ENCODE assay signal across 20 cellular contexts in genomic region chr4:175411251-175411650, GRCh38.
A peak's percentile ranks its signal among the peaks of the same experiment; 100 is the strongest.
DNase-seq lines count a peak whose midpoint lies in the region; ATAC-seq, FAIRE-seq and TF ChIP-seq lines count a peak whose summit lies in the region.
"Had no signal": no experiment of that assay in that cellular context is flagged by ENCODE, and none has a peak within 500 bp of the region (broad histone marks: within the 10 kb centered on the region; RNA-seq: fewer than 3 reads in every experiment).

No MANE protein-coding gene starts in this region.

- no peaks in the 10 kb centered on the region for H3K9me3 ChIP-seq in RWPE2 (ENCODE audit: severe bottlenecking)
- H3K9me3 ChIP-seq: BE2C had no signal

- FAIRE-seq in urothelium cell line (lab: Jason Lieb, UNC): no peak
- FAIRE-seq: D721Med, GM19239, HTR-8/SVneo had no signal

- TF ChIP-seq CTCF in AG10803 (conservative IDR thresholded peaks at IDR 0.05; ENCODE audit: low read length) (no peak), RWPE2 (IDR thresholded peaks at IDR 0.05; ENCODE audit: poor library complexity, severe bottlenecking) (no peak), fibroblast of the aortic adventitia (IDR thresholded peaks at IDR 0.05; ENCODE audit: insufficient read depth, low read length) (no peak), glutamatergic neuron (IDR thresholded peaks at IDR 0.05; ENCODE audit: partially characterized antibody, unreplicated experiment) (no peak)

- no peaks in the 10 kb centered on the region for H3K4me1 Mint-ChIP-seq in activated T-cell treated with anti-CD3 and anti-CD28 coated beads, Interleukin-2, amount 50 U/mL, for 4 hours (ENCODE audit: low read depth)
- no peaks in the 10 kb centered on the region for H3K4me1 Mint-ChIP-seq in glutamatergic neuron (ENCODE audit: low read depth, unreplicated experiment)
- H3K4me1 Mint-ChIP-seq: CD4-positive, alpha-beta memory T cell had no signal

- no peak overlapping the region for H3K4me3 ChIP-seq in AG10803 (ENCODE audit: low read length)
- H3K4me3 ChIP-seq in RWPE2 (ENCODE audit: severe bottlenecking): no peak overlapping the region
- H3K4me3 ChIP-seq in fibroblast of the aortic adventitia (ENCODE audit: low read depth, low read length): no peak overlapping the region

- H3K36me3 Mint-ChIP-seq in activated T-cell treated with anti-CD3 and anti-CD28 coated beads, Interleukin-2, amount 50 U/mL, for 4 hours (ENCODE audit: insufficient read depth): no peaks in the 10 kb centered on the region
- H3K36me3 Mint-ChIP-seq in glutamatergic neuron (ENCODE audit: unreplicated experiment): peaks cover 18% of the 10 kb centered on the region
- H3K36me3 Mint-ChIP-seq: CD4-positive, alpha-beta memory T cell had no signal

- no peaks in the 10 kb centered on the region for H3K27me3 Mint-ChIP-seq in activated T-cell treated with anti-CD3 and anti-CD28 coated beads, Interleukin-2, amount 50 U/mL, for 4 hours (ENCODE audit: low read depth)
- peaks cover 1% of the 10 kb centered on the region for H3K27me3 Mint-ChIP-seq in glutamatergic neuron (ENCODE audit: unreplicated experiment)

- peaks cover 8% of the 10 kb centered on the region for H3K4me1 ChIP-seq in RWPE2 (ENCODE audit: insufficient read depth, poor library complexity, severe bottlenecking)
- H3K4me1 ChIP-seq: BE2C had no signal

- no peak overlapping the region for H3K4me3 Mint-ChIP-seq in activated T-cell treated with anti-CD3 and anti-CD28 coated beads, Interleukin-2, amount 50 U/mL, for 4 hours
- no peak overlapping the region for H3K4me3 Mint-ChIP-seq in glutamatergic neuron (ENCODE audit: unreplicated experiment)
- H3K4me3 Mint-ChIP-seq: CD4-positive, alpha-beta memory T cell had no signal

- H3K9me3 Mint-ChIP-seq in activated T-cell treated with anti-CD3 and anti-CD28 coated beads, Interleukin-2, amount 50 U/mL, for 4 hours: peaks cover 8% of the 10 kb centered on the region
- peaks cover 6% of the 10 kb centered on the region for H3K9me3 Mint-ChIP-seq in glutamatergic neuron (ENCODE audit: unreplicated experiment)

- H3K27me3 ChIP-seq in RWPE2 (ENCODE audit: insufficient read depth, poor library complexity, severe bottlenecking): no peaks in the 10 kb centered on the region
- H3K27me3 ChIP-seq: BE2C had no signal

- DNase-seq in AG10803 (ENCODE audit: low read depth): peak; percentile 67
- no peak for DNase-seq in RWPE2 (ENCODE audit: low spot score)
- DNase-seq in epithelial cell of prostate (ENCODE audit: low read depth, low spot score): no peak
- DNase-seq in fibroblast of the aortic adventitia (ENCODE audit: low read depth): peak; percentile 76
- no peak for DNase-seq in NOMO-1 treated with DMSO at 0.1 percent for 48 hours (lab: John Stamatoyannopoulos, UW; ENCODE audit: unreplicated experiment)
- no peak for DNase-seq in activated T-cell treated with anti-CD3 and anti-CD28 coated beads, Interleukin-2, amount 50 U/mL, for 4 hours
- DNase-seq in glutamatergic neuron: no peak
- no peak for DNase-seq in urothelium cell line (ENCODE audit: low spot score)
- DNase-seq: BE2C; CD4-positive, alpha-beta memory T cell; COR-L47; DMS153; DND-41; GDM1; HCEC 1CT; HFFc6 had no signal

- no peaks in the 10 kb centered on the region for H3K36me3 ChIP-seq in RWPE2 (ENCODE audit: low read depth)
- H3K36me3 ChIP-seq: BE2C had no signal

- H3K27ac ChIP-seq in RWPE2 (ENCODE audit: poor library complexity, severe bottlenecking): peak overlapping the region; percentile 73
- H3K27ac ChIP-seq in epithelial cell of prostate: peak overlapping the region; percentile 62
- H3K27ac ChIP-seq: C4-2B had no signal

- no peak for ATAC-seq in RWPE2 (ENCODE audit: low read depth)
- no peak for ATAC-seq in activated T-cell treated with anti-CD3 and anti-CD28 coated beads, Interleukin-2, amount 50 U/mL, for 4 hours

- H3K27ac Mint-ChIP-seq in glutamatergic neuron (ENCODE audit: unreplicated experiment): no peak overlapping the region
- H3K27ac Mint-ChIP-seq: CD4-positive, alpha-beta memory T cell had no signal

Comparison
In these comparisons a context has a peak if more than half of its experiments do, and no peak if none do; other contexts are left out.
1. DNase-seq: peak in AG10803 (single experiment) and fibroblast of the aortic adventitia (single experiment); none in RWPE2 (single experiment), epithelial cell of prostate (single experiment), NOMO-1 treated with DMSO at 0.1 percent for 48 hours (single experiment), activated T-cell treated with anti-CD3 and anti-CD28 coated beads, Interleukin-2, amount 50 U/mL, for 4 hours (single experiment), glutamatergic neuron (single experiment) and urothelium cell line (single experiment).